ENCODE assay signal across 1 cellular context in the genomic region with DNA sequence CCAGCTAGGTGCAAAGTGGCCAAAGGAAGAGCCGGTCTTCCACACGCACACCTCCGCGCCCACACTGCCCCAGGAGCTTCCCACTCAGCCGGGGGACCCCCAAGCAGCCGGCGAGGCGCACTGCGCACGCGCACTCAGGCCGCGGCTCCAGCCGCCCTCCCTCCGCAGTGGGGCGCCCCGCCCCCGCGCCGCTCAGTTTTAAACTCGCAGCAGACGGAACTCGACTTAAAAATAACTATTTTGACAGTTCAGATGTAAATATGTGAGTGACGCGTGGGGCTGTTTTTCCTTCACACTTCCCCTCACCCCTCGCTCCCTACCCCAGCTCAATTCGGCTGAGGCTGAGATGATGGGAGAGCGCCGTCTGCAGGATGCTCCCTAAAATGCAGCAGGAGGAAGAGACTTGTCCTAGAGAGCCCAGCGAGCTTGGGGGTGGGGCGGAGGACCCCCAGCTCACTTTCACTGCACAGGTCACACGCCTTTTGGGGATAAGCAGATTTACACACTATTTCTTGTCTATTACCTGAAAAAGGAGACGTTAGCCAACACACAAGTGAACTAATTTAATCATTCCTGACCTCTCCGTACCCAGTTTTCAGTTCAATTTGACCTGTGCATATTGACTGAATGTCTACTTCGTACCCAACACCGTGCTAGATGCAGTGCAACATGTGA.
A peak's percentile ranks its signal among the peaks of the same experiment; 100 is the strongest.
TF ChIP-seq lines count a peak whose summit lies in the region.

No MANE protein-coding gene starts in this region.

TF ChIP-seq in HepG2, 621 proteins besides CTCF, POLR2A, EP300 and RAD21 (continued from another document):
- TF ChIP-seq ZNF30 (CRISPR knock-in tag; IDR thresholded peaks at IDR 0.05) (no peak), CC2D1A (CRISPR knock-in tag; IDR thresholded peaks at IDR 0.05) (no peak), ZNF333 (CRISPR knock-in tag; IDR thresholded peaks at IDR 0.05; ENCODE audit: borderline replicate concordance) (no peak), ZFP62 (CRISPR knock-in tag; IDR thresholded peaks at IDR 0.05) (no peak), ZNF777 (CRISPR knock-in tag; IDR thresholded peaks at IDR 0.05) (no peak), NFE2L1 (CRISPR knock-in tag; IDR thresholded peaks at IDR 0.05; ENCODE audit: borderline replicate concordance) (no peak), NAIF1 (CRISPR knock-in tag; IDR thresholded peaks at IDR 0.05; ENCODE audit: borderline replicate concordance) (no peak), ZNF136 (CRISPR knock-in tag; IDR thresholded peaks at IDR 0.05; ENCODE audit: low read depth) (no peak), ZSCAN31 (CRISPR knock-in tag; IDR thresholded peaks at IDR 0.05; ENCODE audit: low read depth) (peak; percentile 53; the same call in 1 of the 2 replicates), ZNF256 (CRISPR knock-in tag; conservative IDR thresholded peaks at IDR 0.05) (no peak), REL (CRISPR knock-in tag; conservative IDR thresholded peaks at IDR 0.05) (no peak), MAZ (IDR thresholded peaks at IDR 0.05; ENCODE audit: borderline replicate concordance, low read depth, low read length) (no peak; the same call in 1 of the 2 replicates), MAZ (CRISPR knock-in tag; IDR thresholded peaks at IDR 0.05; ENCODE audit: low read depth) (peak; percentile 64), ZNF567 (CRISPR knock-in tag; IDR thresholded peaks at IDR 0.05; ENCODE audit: borderline replicate concordance) (no peak), BRCA1 (CRISPR knock-in tag; IDR thresholded peaks at IDR 0.05) (no peak), TAF15 (IDR thresholded peaks at IDR 0.05; ENCODE audit: low read depth, low read length, poor library complexity, severe bottlenecking) (no peak), FOXA3 (CRISPR knock-in tag; IDR thresholded peaks at IDR 0.05) (no peak), ZNF768 (CRISPR knock-in tag; IDR thresholded peaks at IDR 0.05) (no peak), GATA4 (IDR thresholded peaks at IDR 0.05; ENCODE audit: borderline replicate concordance, low read depth) (no peak), TBX2 (CRISPR knock-in tag; IDR thresholded peaks at IDR 0.05; ENCODE audit: borderline replicate concordance) (no peak), RARA (CRISPR knock-in tag; IDR thresholded peaks at IDR 0.05) (no peak), PPARG (CRISPR knock-in tag; conservative IDR thresholded peaks at IDR 0.05) (no peak), SIX4 (CRISPR knock-in tag; IDR thresholded peaks at IDR 0.05) (no peak)
- TF ChIP-seq, protein P1, sequence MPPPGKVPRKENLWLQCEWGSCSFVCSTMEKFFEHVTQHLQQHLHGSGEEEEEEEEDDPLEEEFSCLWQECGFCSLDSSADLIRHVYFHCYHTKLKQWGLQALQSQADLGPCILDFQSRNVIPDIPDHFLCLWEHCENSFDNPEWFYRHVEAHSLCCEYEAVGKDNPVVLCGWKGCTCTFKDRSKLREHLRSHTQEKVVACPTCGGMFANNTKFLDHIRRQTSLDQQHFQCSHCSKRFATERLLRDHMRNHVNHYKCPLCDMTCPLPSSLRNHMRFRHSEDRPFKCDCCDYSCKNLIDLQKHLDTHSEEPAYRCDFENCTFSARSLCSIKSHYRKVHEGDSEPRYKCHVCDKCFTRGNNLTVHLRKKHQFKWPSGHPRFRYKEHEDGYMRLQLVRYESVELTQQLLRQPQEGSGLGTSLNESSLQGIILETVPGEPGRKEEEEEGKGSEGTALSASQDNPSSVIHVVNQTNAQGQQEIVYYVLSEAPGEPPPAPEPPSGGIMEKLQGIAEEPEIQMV (CRISPR knock-in tag; IDR thresholded peaks at IDR 0.05; ENCODE audit: low read depth) = no peak
- TF ChIP-seq, protein P2, sequence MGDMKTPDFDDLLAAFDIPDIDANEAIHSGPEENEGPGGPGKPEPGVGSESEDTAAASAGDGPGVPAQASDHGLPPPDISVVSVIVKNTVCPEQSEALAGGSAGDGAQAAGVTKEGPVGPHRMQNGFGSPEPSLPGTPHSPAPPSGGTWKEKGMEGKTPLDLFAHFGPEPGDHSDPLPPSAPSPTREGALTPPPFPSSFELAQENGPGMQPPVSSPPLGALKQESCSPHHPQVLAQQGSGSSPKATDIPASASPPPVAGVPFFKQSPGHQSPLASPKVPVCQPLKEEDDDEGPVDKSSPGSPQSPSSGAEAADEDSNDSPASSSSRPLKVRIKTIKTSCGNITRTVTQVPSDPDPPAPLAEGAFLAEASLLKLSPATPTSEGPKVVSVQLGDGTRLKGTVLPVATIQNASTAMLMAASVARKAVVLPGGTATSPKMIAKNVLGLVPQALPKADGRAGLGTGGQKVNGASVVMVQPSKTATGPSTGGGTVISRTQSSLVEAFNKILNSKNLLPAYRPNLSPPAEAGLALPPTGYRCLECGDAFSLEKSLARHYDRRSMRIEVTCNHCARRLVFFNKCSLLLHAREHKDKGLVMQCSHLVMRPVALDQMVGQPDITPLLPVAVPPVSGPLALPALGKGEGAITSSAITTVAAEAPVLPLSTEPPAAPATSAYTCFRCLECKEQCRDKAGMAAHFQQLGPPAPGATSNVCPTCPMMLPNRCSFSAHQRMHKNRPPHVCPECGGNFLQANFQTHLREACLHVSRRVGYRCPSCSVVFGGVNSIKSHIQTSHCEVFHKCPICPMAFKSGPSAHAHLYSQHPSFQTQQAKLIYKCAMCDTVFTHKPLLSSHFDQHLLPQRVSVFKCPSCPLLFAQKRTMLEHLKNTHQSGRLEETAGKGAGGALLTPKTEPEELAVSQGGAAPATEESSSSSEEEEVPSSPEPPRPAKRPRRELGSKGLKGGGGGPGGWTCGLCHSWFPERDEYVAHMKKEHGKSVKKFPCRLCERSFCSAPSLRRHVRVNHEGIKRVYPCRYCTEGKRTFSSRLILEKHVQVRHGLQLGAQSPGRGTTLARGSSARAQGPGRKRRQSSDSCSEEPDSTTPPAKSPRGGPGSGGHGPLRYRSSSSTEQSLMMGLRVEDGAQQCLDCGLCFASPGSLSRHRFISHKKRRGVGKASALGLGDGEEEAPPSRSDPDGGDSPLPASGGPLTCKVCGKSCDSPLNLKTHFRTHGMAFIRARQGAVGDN (CRISPR knock-in tag; IDR thresholded peaks at IDR 0.05) = peak; percentile 35
- TF ChIP-seq, protein P3, sequence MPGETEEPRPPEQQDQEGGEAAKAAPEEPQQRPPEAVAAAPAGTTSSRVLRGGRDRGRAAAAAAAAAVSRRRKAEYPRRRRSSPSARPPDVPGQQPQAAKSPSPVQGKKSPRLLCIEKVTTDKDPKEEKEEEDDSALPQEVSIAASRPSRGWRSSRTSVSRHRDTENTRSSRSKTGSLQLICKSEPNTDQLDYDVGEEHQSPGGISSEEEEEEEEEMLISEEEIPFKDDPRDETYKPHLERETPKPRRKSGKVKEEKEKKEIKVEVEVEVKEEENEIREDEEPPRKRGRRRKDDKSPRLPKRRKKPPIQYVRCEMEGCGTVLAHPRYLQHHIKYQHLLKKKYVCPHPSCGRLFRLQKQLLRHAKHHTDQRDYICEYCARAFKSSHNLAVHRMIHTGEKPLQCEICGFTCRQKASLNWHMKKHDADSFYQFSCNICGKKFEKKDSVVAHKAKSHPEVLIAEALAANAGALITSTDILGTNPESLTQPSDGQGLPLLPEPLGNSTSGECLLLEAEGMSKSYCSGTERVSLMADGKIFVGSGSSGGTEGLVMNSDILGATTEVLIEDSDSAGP (CRISPR knock-in tag; IDR thresholded peaks at IDR 0.05; ENCODE audit: borderline replicate concordance) = peak; percentile 29; the same call in 1 of the 2 replicates
- TF ChIP-seq, protein P4, sequence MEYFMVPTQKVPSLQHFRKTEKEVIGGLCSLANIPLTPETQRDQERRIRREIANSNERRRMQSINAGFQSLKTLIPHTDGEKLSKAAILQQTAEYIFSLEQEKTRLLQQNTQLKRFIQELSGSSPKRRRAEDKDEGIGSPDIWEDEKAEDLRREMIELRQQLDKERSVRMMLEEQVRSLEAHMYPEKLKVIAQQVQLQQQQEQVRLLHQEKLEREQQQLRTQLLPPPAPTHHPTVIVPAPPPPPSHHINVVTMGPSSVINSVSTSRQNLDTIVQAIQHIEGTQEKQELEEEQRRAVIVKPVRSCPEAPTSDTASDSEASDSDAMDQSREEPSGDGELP (IDR thresholded peaks at IDR 0.05; ENCODE audit: borderline replicate concordance, low read depth) = no peak
- TF ChIP-seq, protein P5, sequence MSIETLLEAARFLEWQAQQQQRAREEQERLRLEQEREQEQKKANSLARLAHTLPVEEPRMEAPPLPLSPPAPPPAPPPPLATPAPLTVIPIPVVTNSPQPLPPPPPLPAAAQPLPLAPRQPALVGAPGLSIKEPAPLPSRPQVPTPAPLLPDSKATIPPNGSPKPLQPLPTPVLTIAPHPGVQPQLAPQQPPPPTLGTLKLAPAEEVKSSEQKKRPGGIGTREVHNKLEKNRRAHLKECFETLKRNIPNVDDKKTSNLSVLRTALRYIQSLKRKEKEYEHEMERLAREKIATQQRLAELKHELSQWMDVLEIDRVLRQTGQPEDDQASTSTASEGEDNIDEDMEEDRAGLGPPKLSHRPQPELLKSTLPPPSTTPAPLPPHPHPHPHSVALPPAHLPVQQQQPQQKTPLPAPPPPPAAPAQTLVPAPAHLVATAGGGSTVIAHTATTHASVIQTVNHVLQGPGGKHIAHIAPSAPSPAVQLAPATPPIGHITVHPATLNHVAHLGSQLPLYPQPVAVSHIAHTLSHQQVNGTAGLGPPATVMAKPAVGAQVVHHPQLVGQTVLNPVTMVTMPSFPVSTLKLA (IDR thresholded peaks at IDR 0.05) = 0 out of 2 replicates have a peak, but pooled peaks have one; percentile 5
TF ChIP-seq in HepG2: peak in this region for 26.
